17 cellular contexts compared by ENCODE assay signal in genomic region chr16:85270365-85270764, GRCh38.
"Had no signal": no experiment of that assay in that cellular context is flagged by ENCODE, and none has a peak within 500 bp of the region (broad histone marks: within the 10 kb centered on the region; RNA-seq: fewer than 3 reads in every experiment).

No MANE protein-coding gene starts in this region.

- H3K27ac ChIP-seq: coronary artery, epithelial cell of prostate, lower lobe of right lung, prostate gland, sigmoid colon had no signal

- H3K4me1 Mint-ChIP-seq: activated naive CD8-positive, alpha-beta T cell treated with anti-CD3 and anti-CD28 coated beads, Interleukin-2, amount 10 ng/mL, durations not matched to agents 7 days and 5 days had no signal

- ATAC-seq: lower lobe of right lung; stimulated activated naive B cell treated with anti-CD40 and anti-IgM and Interleukin-4, amounts not matched to agents 10 μg/mL and 1 μg/mL and 100 μg/mL, for 72 hours had no signal

- DNase-seq: activated CD4-positive, alpha-beta memory T cell treated with anti-CD3 and anti-CD28 coated beads for 36 hours; activated CD4-positive, alpha-beta T cell treated with anti-CD3 and anti-CD28 coated beads for 1 hour; activated gamma-delta T cell; activated naive CD8-positive, alpha-beta T cell treated with anti-CD3 and anti-CD28 coated beads, Interleukin-2, amount 10 ng/mL, durations not matched to agents 7 days and 5 days; activated T-cell treated with anti-CD3 and anti-CD28 coated beads, Interleukin-2, amount 50 U/mL, for 48 hours; effector CD4-positive, alpha-beta T cell; lower lobe of right lung; midbrain; occipital lobe; sigmoid colon; stimulated activated CD4-positive, alpha-beta T cell treated with anti-CD3 and anti-CD28 coated beads, Interleukin-2, amount 100 ng/mL, for 24 hours; stimulated activated naive B cell treated with anti-CD40 and anti-IgM and Interleukin-4, amounts not matched to agents 10 μg/mL and 1 μg/mL and 100 μg/mL, for 72 hours; trophoblast cell had no signal

- H3K27me3 ChIP-seq: sigmoid colon had no signal

- H3K9me3 Mint-ChIP-seq: activated CD4-positive, alpha-beta memory T cell treated with anti-CD3 and anti-CD28 coated beads for 36 hours; activated naive CD8-positive, alpha-beta T cell treated with anti-CD3 and anti-CD28 coated beads, Interleukin-2, amount 10 ng/mL, durations not matched to agents 7 days and 5 days; T-helper 2 cell treated with Interferon-gamma antibody and Interleukin-4, amounts not matched to agents 5 μg/mL and 100 μg/mL, for 36 hours had no signal

- H3K4me3 Mint-ChIP-seq: activated CD4-positive, alpha-beta memory T cell treated with anti-CD3 and anti-CD28 coated beads for 36 hours; activated naive CD8-positive, alpha-beta T cell treated with anti-CD3 and anti-CD28 coated beads, Interleukin-2, amount 10 ng/mL, durations not matched to agents 7 days and 5 days; stimulated activated naive B cell treated with anti-CD40 and anti-IgM and Interleukin-4, amounts not matched to agents 10 μg/mL and 1 μg/mL and 100 μg/mL, for 72 hours; T-helper 2 cell treated with Interferon-gamma antibody and Interleukin-4, amounts not matched to agents 5 μg/mL and 100 μg/mL, for 36 hours had no signal

- H3K36me3 ChIP-seq: lower lobe of right lung, prostate gland, sigmoid colon had no signal

- H3K36me3 Mint-ChIP-seq: activated CD4-positive, alpha-beta memory T cell treated with anti-CD3 and anti-CD28 coated beads for 36 hours; activated naive CD8-positive, alpha-beta T cell treated with anti-CD3 and anti-CD28 coated beads, Interleukin-2, amount 10 ng/mL, durations not matched to agents 7 days and 5 days had no signal

- H3K27ac Mint-ChIP-seq: activated CD4-positive, alpha-beta memory T cell treated with anti-CD3 and anti-CD28 coated beads for 36 hours; activated naive CD8-positive, alpha-beta T cell treated with anti-CD3 and anti-CD28 coated beads, Interleukin-2, amount 10 ng/mL, durations not matched to agents 7 days and 5 days; stimulated activated naive B cell treated with anti-CD40 and anti-IgM and Interleukin-4, amounts not matched to agents 10 μg/mL and 1 μg/mL and 100 μg/mL, for 72 hours; T-helper 2 cell treated with Interferon-gamma antibody and Interleukin-4, amounts not matched to agents 5 μg/mL and 100 μg/mL, for 36 hours had no signal

- H3K4me1 ChIP-seq: lower lobe of right lung, prostate gland, sigmoid colon had no signal

- H3K9me3 ChIP-seq: lower lobe of right lung, prostate gland, sigmoid colon had no signal

- H3K4me3 ChIP-seq: coronary artery, lower lobe of right lung, prostate gland, sigmoid colon had no signal
